In the genomic region with DNA sequence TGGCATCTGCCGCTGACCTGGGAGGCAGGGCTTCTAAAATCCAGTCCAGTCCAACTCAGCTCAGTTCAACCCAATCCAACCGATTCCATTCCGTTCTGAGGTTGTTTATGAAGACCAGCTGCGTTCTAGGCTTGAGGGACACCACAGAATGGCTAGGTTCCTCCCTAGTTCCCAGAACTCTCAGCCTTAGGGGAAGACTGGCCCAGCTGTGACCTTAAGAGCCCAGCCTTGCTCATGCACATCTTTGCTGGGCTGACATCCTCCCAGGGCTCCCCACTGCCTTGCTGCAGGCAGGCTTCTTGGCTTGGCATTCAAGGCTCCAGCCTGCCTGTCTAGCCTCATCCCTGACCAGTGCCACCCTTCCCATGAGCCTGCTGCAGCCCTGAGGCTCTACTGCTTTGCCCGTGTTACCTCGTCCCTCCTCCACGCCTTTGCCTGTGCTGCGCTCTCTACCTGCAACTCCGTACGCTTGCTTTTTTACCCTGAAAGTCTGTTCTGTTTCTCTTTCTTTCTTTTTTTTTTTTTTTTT, we compare ENCODE assay signal across 1 cellular context.
TF ChIP-seq lines count a peak whose summit lies in the region.

No MANE protein-coding gene starts in this region.

TF ChIP-seq in SK-N-SH treated with all-trans-retinoic acid at 6 μM for 48 hours, 23 proteins besides CTCF, POLR2A, EP300 and RAD21:
- TF ChIP-seq ZC3H10 (CRISPR knock-in tag; IDR thresholded peaks at IDR 0.05) (no peak), ZFP3 (CRISPR knock-in tag; IDR thresholded peaks at IDR 0.05) (no peak), PPARA (CRISPR knock-in tag; IDR thresholded peaks at IDR 0.05; ENCODE audit: borderline replicate concordance) (no peak), ZNF70 (CRISPR knock-in tag; IDR thresholded peaks at IDR 0.05) (no peak), BACH2 (CRISPR knock-in tag; IDR thresholded peaks at IDR 0.05; ENCODE audit: borderline replicate concordance) (no peak), TSHZ2 (CRISPR knock-in tag; IDR thresholded peaks at IDR 0.05) (no peak), RARB (CRISPR knock-in tag; IDR thresholded peaks at IDR 0.05) (no peak), CSDC2 (CRISPR knock-in tag; IDR thresholded peaks at IDR 0.05) (no peak), ZNF8 (CRISPR knock-in tag; IDR thresholded peaks at IDR 0.05) (no peak), TCF4 (CRISPR knock-in tag; IDR thresholded peaks at IDR 0.05; ENCODE audit: borderline replicate concordance) (no peak), ESRRG (CRISPR knock-in tag; IDR thresholded peaks at IDR 0.05) (no peak), ZNF565 (CRISPR knock-in tag; conservative IDR thresholded peaks at IDR 0.05; ENCODE audit: low read depth) (no peak), CREB5 (CRISPR knock-in tag; IDR thresholded peaks at IDR 0.05; ENCODE audit: low read depth) (no peak), TOX (CRISPR knock-in tag; IDR thresholded peaks at IDR 0.05; ENCODE audit: borderline replicate concordance) (no peak), GLIS3 (CRISPR knock-in tag; IDR thresholded peaks at IDR 0.05) (no peak), OSR1 (CRISPR knock-in tag; IDR thresholded peaks at IDR 0.05) (no peak), ARNTL (CRISPR knock-in tag; IDR thresholded peaks at IDR 0.05; ENCODE audit: borderline replicate concordance, low read depth) (no peak)
- TF ChIP-seq, protein P1, sequence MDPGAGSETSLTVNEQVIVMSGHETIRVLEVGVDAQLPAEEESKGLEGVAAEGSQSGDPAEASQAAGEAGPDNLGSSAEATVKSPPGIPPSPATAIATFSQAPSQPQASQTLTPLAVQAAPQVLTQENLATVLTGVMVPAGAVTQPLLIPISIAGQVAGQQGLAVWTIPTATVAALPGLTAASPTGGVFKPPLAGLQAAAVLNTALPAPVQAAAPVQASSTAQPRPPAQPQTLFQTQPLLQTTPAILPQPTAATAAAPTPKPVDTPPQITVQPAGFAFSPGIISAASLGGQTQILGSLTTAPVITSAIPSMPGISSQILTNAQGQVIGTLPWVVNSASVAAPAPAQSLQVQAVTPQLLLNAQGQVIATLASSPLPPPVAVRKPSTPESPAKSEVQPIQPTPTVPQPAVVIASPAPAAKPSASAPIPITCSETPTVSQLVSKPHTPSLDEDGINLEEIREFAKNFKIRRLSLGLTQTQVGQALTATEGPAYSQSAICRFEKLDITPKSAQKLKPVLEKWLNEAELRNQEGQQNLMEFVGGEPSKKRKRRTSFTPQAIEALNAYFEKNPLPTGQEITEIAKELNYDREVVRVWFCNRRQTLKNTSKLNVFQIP (CRISPR knock-in tag; IDR thresholded peaks at IDR 0.05; ENCODE audit: borderline replicate concordance, low read depth) = no peak
- TF ChIP-seq, protein P2, sequence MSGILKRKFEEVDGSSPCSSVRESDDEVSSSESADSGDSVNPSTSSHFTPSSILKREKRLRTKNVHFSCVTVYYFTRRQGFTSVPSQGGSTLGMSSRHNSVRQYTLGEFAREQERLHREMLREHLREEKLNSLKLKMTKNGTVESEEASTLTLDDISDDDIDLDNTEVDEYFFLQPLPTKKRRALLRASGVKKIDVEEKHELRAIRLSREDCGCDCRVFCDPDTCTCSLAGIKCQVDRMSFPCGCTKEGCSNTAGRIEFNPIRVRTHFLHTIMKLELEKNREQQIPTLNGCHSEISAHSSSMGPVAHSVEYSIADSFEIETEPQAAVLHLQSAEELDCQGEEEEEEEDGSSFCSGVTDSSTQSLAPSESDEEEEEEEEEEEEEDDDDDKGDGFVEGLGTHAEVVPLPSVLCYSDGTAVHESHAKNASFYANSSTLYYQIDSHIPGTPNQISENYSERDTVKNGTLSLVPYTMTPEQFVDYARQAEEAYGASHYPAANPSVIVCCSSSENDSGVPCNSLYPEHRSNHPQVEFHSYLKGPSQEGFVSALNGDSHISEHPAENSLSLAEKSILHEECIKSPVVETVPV (CRISPR knock-in tag; IDR thresholded peaks at IDR 0.05) = no peak
